In genomic region chr19:18644144-18645034, GRCh38 we compare ENCODE assay signal across 8 cellular contexts. TPM values are rescaled to one million over a fixed set of nuclear protein-coding genes. Genes with fewer than 3 reads are reported as not detected.
DNase-seq lines count a peak whose midpoint lies in the region; ATAC-seq and TF ChIP-seq lines count a peak whose summit lies in the region.
"Had no signal": no experiment of that assay in that cellular context is flagged by ENCODE, and none has a peak within 500 bp of the region (broad histone marks: within the 10 kb centered on the region; RNA-seq: fewer than 3 reads in every experiment).

No MANE protein-coding gene starts in this region.

- H3K9me3 Mint-ChIP-seq in chondrocyte (ENCODE audit: low read depth) = no peaks in the 10 kb centered on the region
- H3K9me3 Mint-ChIP-seq: activated naive CD8-positive, alpha-beta T cell treated with anti-CD3 and anti-CD28 coated beads, Interleukin-2, amount 10 ng/mL, durations not matched to agents 7 days and 5 days had no signal

- intact Hi-C loops in sciatic nerve (cut with DNase I) = no loop called here

- peak; percentile 51 for ATAC-seq in sciatic nerve
- ATAC-seq in HG02852 (IDR thresholded peaks at IDR 0.05; ENCODE audit: unreplicated experiment) = no peak
- ATAC-seq in HG03521 (IDR thresholded peaks at IDR 0.05; ENCODE audit: unreplicated experiment) = no peak

- DNase-seq in KG1 (lab: John Stamatoyannopoulos, UW) (peak; percentile 36), chondrocyte (ENCODE audit: low spot score) (no peak), sciatic nerve (ENCODE audit: low spot score) (no peak), NCI-H146 (lab: John Stamatoyannopoulos, UW) (no peak)
- DNase-seq: activated naive CD8-positive, alpha-beta T cell treated with anti-CD3 and anti-CD28 coated beads, Interleukin-2, amount 10 ng/mL, durations not matched to agents 7 days and 5 days had no signal

- peak; percentile 17 for TF ChIP-seq CTCF in chondrocyte (IDR thresholded peaks at IDR 0.05)

- H3K4me3 Mint-ChIP-seq in chondrocyte (ENCODE audit: unreplicated experiment) = no peak overlapping the region
- H3K4me3 Mint-ChIP-seq: activated naive CD8-positive, alpha-beta T cell treated with anti-CD3 and anti-CD28 coated beads, Interleukin-2, amount 10 ng/mL, durations not matched to agents 7 days and 5 days had no signal

- no peak overlapping the region for H3K27ac Mint-ChIP-seq in chondrocyte (ENCODE audit: unreplicated experiment)
- H3K27ac Mint-ChIP-seq: activated naive CD8-positive, alpha-beta T cell treated with anti-CD3 and anti-CD28 coated beads, Interleukin-2, amount 10 ng/mL, durations not matched to agents 7 days and 5 days had no signal

- H3K4me1 Mint-ChIP-seq in chondrocyte (ENCODE audit: low read depth) = peaks cover 18% of the 10 kb centered on the region

- no peaks in the 10 kb centered on the region for H3K27me3 Mint-ChIP-seq in chondrocyte (ENCODE audit: low read depth)
- H3K27me3 Mint-ChIP-seq: activated naive CD8-positive, alpha-beta T cell treated with anti-CD3 and anti-CD28 coated beads, Interleukin-2, amount 10 ng/mL, durations not matched to agents 7 days and 5 days had no signal

- no peaks in the 10 kb centered on the region for H3K36me3 Mint-ChIP-seq in chondrocyte (ENCODE audit: low read depth)

RNA-seq across cellular contexts. Expression of gene KLHL26, which starts 7.6 kb away (rescaled TPM):
- total RNA-seq in chondrocyte (6.6 to 9.8 TPM (median 8.0 TPM) in 3 replicates), sciatic nerve (26.1 TPM)

RNA-seq across cellular contexts. Expression of gene TMEM59L, which starts 31.7 kb away (rescaled TPM):
- total RNA-seq in chondrocyte (4.4 to 4.8 TPM (median 4.4 TPM) in 3 replicates), sciatic nerve (1.2 TPM)
- total RNA-seq: RPMI7951 had no signal

RNA-seq across cellular contexts. Expression of gene CRLF1, which starts 37.8 kb away (rescaled TPM):
- total RNA-seq in chondrocyte = 13.2 to 21.9 TPM (median 15.3 TPM) in 3 replicates
- total RNA-seq in sciatic nerve = 4.5 TPM
- total RNA-seq: activated naive CD8-positive, alpha-beta T cell treated with anti-CD3 and anti-CD28 coated beads, Interleukin-2, amount 10 ng/mL, durations not matched to agents 7 days and 5 days had no signal

RNA-seq across cellular contexts. Expression of gene CRTC1, which starts 39.1 kb away (rescaled TPM):
- total RNA-seq in chondrocyte = 14.6 to 17.2 TPM (median 15.5 TPM) in 3 replicates
- total RNA-seq in sciatic nerve = 17.5 TPM

RNA-seq across cellular contexts. Expression of gene REX1BD, which starts 55.8 kb away (rescaled TPM):
- total RNA-seq in chondrocyte (46.9 to 89.0 TPM (median 54.1 TPM) in 3 replicates), sciatic nerve (58.1 TPM)
